Comparison of ENCODE assay signal across 9 cellular contexts in genomic region chr6:31769684-31770371, GRCh38. TPM values are rescaled to one million over a fixed set of nuclear protein-coding genes. Genes with fewer than 3 reads are reported as not detected.
DNase-seq lines count a peak whose midpoint lies in the region; ATAC-seq, FAIRE-seq and TF ChIP-seq lines count a peak whose summit lies in the region.
"Had no signal": no experiment of that assay in that cellular context is flagged by ENCODE, and none has a peak within 500 bp of the region (broad histone marks: within the 10 kb centered on the region; RNA-seq: fewer than 3 reads in every experiment).

No MANE protein-coding gene starts in this region.

- no peak overlapping the region for H3K27ac ChIP-seq in fibroblast of lung (ENCODE audit: insufficient read depth, low read length)

- ATAC-seq in HG02642 (IDR thresholded peaks at IDR 0.05; ENCODE audit: poor library complexity, unreplicated experiment) (peak; percentile 54), HG03139 (IDR thresholded peaks at IDR 0.05; ENCODE audit: unreplicated experiment) (no peak)

- no peak overlapping the region for H3K9ac ChIP-seq in fibroblast of lung (ENCODE audit: insufficient read depth, low read length)

- H4K20me1 ChIP-seq in fibroblast of lung (ENCODE audit: control insufficient read depth, extremely low read depth, insufficient read depth, low read length), result no peaks in the 10 kb centered on the region

- H3K27me3 Mint-ChIP-seq in CD14-positive monocyte (ENCODE audit: low read depth in 3 of 3), result peaks cover 0 to 11% (median 3%) of the 10 kb centered on the region in 3 donors
- no peaks in the 10 kb centered on the region for H3K27me3 Mint-ChIP-seq in osteocyte (ENCODE audit: unreplicated experiment)
- H3K27me3 Mint-ChIP-seq: stimulated activated naive CD8-positive, alpha-beta T cell treated with anti-CD3 and anti-CD28 coated beads, Interleukin-15, Interleukin-2, amounts not matched to agents 100 ng/mL and 50 ng/mL, for 24 hours had no signal

- H3K36me3 Mint-ChIP-seq in CD14-positive monocyte (peaks cover 0 to 3% of the 10 kb centered on the region in 2 donors), osteocyte (ENCODE audit: unreplicated experiment) (no peaks in the 10 kb centered on the region)

- peak; percentile 78 for TF ChIP-seq CTCF in CD14-positive monocyte (IDR thresholded peaks at IDR 0.05)
- TF ChIP-seq CTCF in fibroblast of lung (conservative IDR thresholded peaks at IDR 0.05 in 1 of 2, IDR thresholded peaks at IDR 0.05 in 1 of 2; ENCODE audit: low read depth in 1 of 2, low read length in 2 of 2), result peak; percentile 68 to 71
- peak; percentile 66 for TF ChIP-seq CTCF in osteocyte (IDR thresholded peaks at IDR 0.05)

- H3K27ac Mint-ChIP-seq in CD14-positive monocyte, result peak overlapping the region; percentile 91 to 96 (median 94)
- no peak overlapping the region for H3K27ac Mint-ChIP-seq in osteocyte (ENCODE audit: unreplicated experiment)
- H3K27ac Mint-ChIP-seq: stimulated activated naive CD8-positive, alpha-beta T cell treated with anti-CD3 and anti-CD28 coated beads, Interleukin-15, Interleukin-2, amounts not matched to agents 100 ng/mL and 50 ng/mL, for 24 hours had no signal

- H3K4me1 ChIP-seq in fibroblast of lung (ENCODE audit: control insufficient read depth, extremely low read depth, insufficient read depth, low read length), result no peaks in the 10 kb centered on the region

- no peak overlapping the region for H3K4me2 ChIP-seq in fibroblast of lung (ENCODE audit: extremely low read depth, insufficient read depth, low read length)

- H3K9me3 ChIP-seq in fibroblast of lung (ENCODE audit: control insufficient read depth, insufficient read depth, low read depth, low read length), result no peaks in the 10 kb centered on the region

- intact Hi-C loops in CD14-positive monocyte (cut with micrococcal nuclease), result loop anchor here (2.0 to 5.0 kb wide), 5 partner anchors 25 to 93 kb away; partner anchors contain the start of gene VARS1 (in 1 of the 2)

- H2AFZ ChIP-seq in fibroblast of lung (ENCODE audit: low read length), result no peak overlapping the region

- H3K9me3 Mint-ChIP-seq in CD14-positive monocyte, result peaks cover 0 to 1% (median 0%) of the 10 kb centered on the region in 7 donors
- H3K9me3 Mint-ChIP-seq in osteocyte (ENCODE audit: unreplicated experiment), result no peaks in the 10 kb centered on the region
- H3K9me3 Mint-ChIP-seq: stimulated activated naive CD8-positive, alpha-beta T cell treated with anti-CD3 and anti-CD28 coated beads, Interleukin-15, Interleukin-2, amounts not matched to agents 100 ng/mL and 50 ng/mL, for 24 hours had no signal

- no peak overlapping the region for H3K4me3 ChIP-seq in fibroblast of lung (replicated peaks in 1 of 4; ENCODE audit: control extremely low read depth in 1 of 4, insufficient read depth in 1 of 4, low read depth in 3 of 4, low read length in 4 of 4)

- H3K4me1 Mint-ChIP-seq in CD14-positive monocyte, result peaks cover 29% of the 10 kb centered on the region
- no peaks in the 10 kb centered on the region for H3K4me1 Mint-ChIP-seq in osteocyte (ENCODE audit: unreplicated experiment)

- no peaks in the 10 kb centered on the region for H3K79me2 ChIP-seq in fibroblast of lung (ENCODE audit: control insufficient read depth, insufficient read depth, low read length)

- no peaks in the 10 kb centered on the region for H3K27me3 ChIP-seq in fibroblast of lung (ENCODE audit: control insufficient read depth, insufficient read depth, low read length)

- H3K4me3 Mint-ChIP-seq in CD14-positive monocyte, result no peak overlapping the region
- no peak overlapping the region for H3K4me3 Mint-ChIP-seq in osteocyte (ENCODE audit: unreplicated experiment)
- H3K4me3 Mint-ChIP-seq: stimulated activated naive CD8-positive, alpha-beta T cell treated with anti-CD3 and anti-CD28 coated beads, Interleukin-15, Interleukin-2, amounts not matched to agents 100 ng/mL and 50 ng/mL, for 24 hours had no signal

- H3K36me3 ChIP-seq in fibroblast of lung (ENCODE audit: control insufficient read depth, insufficient read depth, low read length), result no peaks in the 10 kb centered on the region

- DNase-seq in CD14-positive monocyte (ENCODE audit: low spot score) (peak; percentile 74), OCI-M2 (lab: John Stamatoyannopoulos, UW; ENCODE audit: unreplicated experiment) (peak; percentile 64), activated T-cell treated with anti-CD3 and anti-CD28 coated beads for 4 hours (peak; percentile 69), fibroblast of lung (ENCODE audit: low read depth in 2 of 2) (peak in 1 of 2 donors; percentile 39), osteocyte (ENCODE audit: extremely low spot score, unreplicated experiment) (no peak), urothelium cell line (ENCODE audit: low spot score) (peak; percentile 88)

- FAIRE-seq in urothelium cell line (lab: Jason Lieb, UNC), result no peak

RNA-seq across cellular contexts. Expression of gene VWA7, which starts 7.3 kb away (rescaled TPM):
- polyA plus RNA-seq in CD14-positive monocyte (not detected), fibroblast of lung (0.16 and 0.60 TPM in 2 replicates)
- total RNA-seq in fibroblast of lung (under 0.01 and 0.66 TPM in 2 replicates), osteocyte (0.50 and 0.94 TPM in 2 replicates)
- 0.52 and 0.58 TPM in 2 replicates for polyA plus RNA-seq in fibroblast of lung (2012)
- polyA minus RNA-seq in fibroblast of lung (ENCODE audit: low replicate concordance), result 0.08 and 1.9 TPM in 2 replicates

RNA-seq across cellular contexts. Expression of gene SAPCD1, which starts 7.4 kb away (rescaled TPM):
- polyA plus RNA-seq in CD14-positive monocyte (not detected), fibroblast of lung (1.3 and 1.4 TPM in 2 replicates)
- total RNA-seq in fibroblast of lung (0.26 and 0.50 TPM in 2 replicates), osteocyte (2.5 and 3.4 TPM in 2 replicates)
- 0.85 and 1.7 TPM in 2 replicates for polyA plus RNA-seq in fibroblast of lung (2012)
- polyA minus RNA-seq in fibroblast of lung (ENCODE audit: low replicate concordance), result not detected in 2 replicates

RNA-seq across cellular contexts. Expression of gene VARS1, which starts 25.7 kb away (rescaled TPM):
- polyA plus RNA-seq in CD14-positive monocyte, result 10 to 100 TPM; 27.3 to 28.9 TPM
- 29.8 and 53.5 TPM in 2 replicates for total RNA-seq in fibroblast of lung
- polyA plus RNA-seq in fibroblast of lung, result 16.0 and 31.0 TPM in 2 replicates
- polyA plus RNA-seq in fibroblast of lung (2012), result 45.2 and 84.7 TPM in 2 replicates
- 315 and 394 TPM in 2 replicates for polyA minus RNA-seq in fibroblast of lung (ENCODE audit: low replicate concordance)
- 73.0 and 73.4 TPM in 2 replicates for total RNA-seq in osteocyte

RNA-seq across cellular contexts. Expression of gene MSH5, which starts 30.0 kb away (rescaled TPM):
- 1 to 10 TPM in 1 of 2 donors, under 1 TPM in 1; 0.58 to 1.9 TPM for polyA plus RNA-seq in CD14-positive monocyte
- 2.3 and 4.3 TPM in 2 replicates for total RNA-seq in fibroblast of lung
- polyA plus RNA-seq in fibroblast of lung, result 6.0 and 11.1 TPM in 2 replicates
- 2.3 and 4.8 TPM in 2 replicates for polyA plus RNA-seq in fibroblast of lung (2012)
- 1.6 and 28.4 TPM in 2 replicates for polyA minus RNA-seq in fibroblast of lung (ENCODE audit: low replicate concordance)
- 18.4 and 20.9 TPM in 2 replicates for total RNA-seq in osteocyte

RNA-seq across cellular contexts. Expression of gene CLIC1, which starts 33.5 kb away (rescaled TPM):
- polyA plus RNA-seq in CD14-positive monocyte (1,000 to 10,000 TPM; 1,196 to 1,304 TPM), fibroblast of lung (639 and 788 TPM in 2 replicates)
- total RNA-seq in fibroblast of lung (439 and 615 TPM in 2 replicates), osteocyte (230 and 242 TPM in 2 replicates)
- 639 and 789 TPM in 2 replicates for polyA plus RNA-seq in fibroblast of lung (2012)
- polyA minus RNA-seq in fibroblast of lung (ENCODE audit: low replicate concordance), result 590 and 827 TPM in 2 replicates
